In genomic region chr6:16332175-16332542, GRCh38 we compare ENCODE assay signal across 1 cellular context.
TF ChIP-seq lines count a peak whose summit lies in the region.

No MANE protein-coding gene starts in this region.

TF ChIP-seq in GM12878, 131 proteins besides CTCF, POLR2A, EP300 and RAD21 (continued from another document and continues in another):
- TF ChIP-seq BCLAF1 (IDR thresholded peaks at IDR 0.05), result no peak
- TF ChIP-seq TARDBP (IDR thresholded peaks at IDR 0.05; ENCODE audit: borderline replicate concordance), result no peak
- no peak for TF ChIP-seq IRF4 (IDR thresholded peaks at IDR 0.05; ENCODE audit: low read depth, low read length)
- TF ChIP-seq FOXK2 (IDR thresholded peaks at IDR 0.05), result no peak
- no peak for TF ChIP-seq ESRRA (IDR thresholded peaks at IDR 0.05; ENCODE audit: low read length)
- no peak for TF ChIP-seq RBBP5 (conservative IDR thresholded peaks at IDR 0.05)
- no peak for TF ChIP-seq SREBF2 (IDR thresholded peaks at IDR 0.05; ENCODE audit: low read length)
- no peak for TF ChIP-seq ZNF217 (IDR thresholded peaks at IDR 0.05)
- no peak for TF ChIP-seq TBL1XR1 (IDR thresholded peaks at IDR 0.05; ENCODE audit: low read depth, low read length)
- TF ChIP-seq IRF5 (IDR thresholded peaks at IDR 0.05; ENCODE audit: borderline replicate concordance), result no peak
- peak; percentile 47; the same call in 1 of the 2 replicates for TF ChIP-seq FOXM1 (IDR thresholded peaks at IDR 0.05; ENCODE audit: low read depth, low read length)
- TF ChIP-seq GATAD2B (conservative IDR thresholded peaks at IDR 0.05; ENCODE audit: low read depth), result no peak
- TF ChIP-seq MLLT1 (IDR thresholded peaks at IDR 0.05), result no peak
- no peak for TF ChIP-seq CBX5 (IDR thresholded peaks at IDR 0.05; ENCODE audit: low read depth)
- no peak for TF ChIP-seq ASH2L (IDR thresholded peaks at IDR 0.05; ENCODE audit: borderline replicate concordance, low read depth)
- TF ChIP-seq ZBTB4 (CRISPR knock-in tag; IDR thresholded peaks at IDR 0.05), result no peak
- TF ChIP-seq ATF7 (IDR thresholded peaks at IDR 0.05; ENCODE audit: low read depth), result peak; percentile 39; the same call in 1 of the 2 replicates
- no peak for TF ChIP-seq BMI1 (IDR thresholded peaks at IDR 0.05; ENCODE audit: borderline replicate concordance)
- no peak for TF ChIP-seq CHD2 (IDR thresholded peaks at IDR 0.05; ENCODE audit: borderline replicate concordance, low read depth, low read length)
- TF ChIP-seq NBN (IDR thresholded peaks at IDR 0.05), result 0 out of 2 replicates have a peak, but pooled peaks have one; percentile 33
- no peak for TF ChIP-seq ZNF592 (IDR thresholded peaks at IDR 0.05)
- no peak for TF ChIP-seq KDM1A (IDR thresholded peaks at IDR 0.05; ENCODE audit: borderline replicate concordance)
- TF ChIP-seq SIX5 (IDR thresholded peaks at IDR 0.05; ENCODE audit: low read depth, low read length, severe bottlenecking), result no peak
- 0 out of 2 replicates have a peak, but pooled peaks have one; percentile 40 for TF ChIP-seq CREB1 (IDR thresholded peaks at IDR 0.05; ENCODE audit: low read depth)
- no peak for TF ChIP-seq ZNF687 (IDR thresholded peaks at IDR 0.05)
- TF ChIP-seq FOS (IDR thresholded peaks at IDR 0.05; ENCODE audit: borderline replicate concordance, extremely low read depth, insufficient read length), result no peak
- no peak for TF ChIP-seq SKIL (IDR thresholded peaks at IDR 0.05; ENCODE audit: low read depth, poor library complexity, severe bottlenecking)
- TF ChIP-seq ZBTB33 (IDR thresholded peaks at IDR 0.05), result no peak
- no peak for TF ChIP-seq BRCA1 (IDR thresholded peaks at IDR 0.05; ENCODE audit: low read depth, low read length)
- TF ChIP-seq MYB (IDR thresholded peaks at IDR 0.05; ENCODE audit: borderline replicate concordance, low read depth, low read length), result no peak
- no peak for TF ChIP-seq SMARCA5 (IDR thresholded peaks at IDR 0.05)
- TF ChIP-seq USF1 (IDR thresholded peaks at IDR 0.05; ENCODE audit: borderline replicate concordance, extremely low read length, insufficient read depth, low read depth, low read length), result no peak
